ENCODE assay signal across 1 cellular context in the genomic region with DNA sequence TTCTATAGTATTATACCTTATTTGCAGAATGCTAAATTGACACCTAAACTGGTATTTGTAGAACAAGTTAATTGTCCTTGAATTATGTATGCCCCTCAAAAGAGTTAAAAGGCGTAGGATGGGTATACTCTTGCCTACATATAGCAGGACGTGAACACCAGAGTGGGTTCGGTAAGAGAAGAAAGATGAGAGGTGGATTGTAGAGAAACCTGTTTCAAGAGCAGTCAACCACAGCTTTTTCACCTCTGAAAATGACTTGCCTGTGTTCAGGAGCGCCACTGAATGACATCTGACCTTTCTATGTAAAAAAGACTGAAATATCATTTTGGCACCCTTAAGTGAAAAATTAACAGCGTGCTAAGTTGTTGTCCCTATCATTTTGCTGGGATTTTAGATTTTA.
TF ChIP-seq lines count a peak whose summit lies in the region.

No MANE protein-coding gene starts in this region.

TF ChIP-seq in WTC11, 78 proteins besides CTCF, POLR2A, EP300 and RAD21 (continued from another document):
- TF ChIP-seq ZNF416 (CRISPR knock-in tag; IDR thresholded peaks at IDR 0.05) = no peak
- no peak for TF ChIP-seq TCF7 (CRISPR knock-in tag; IDR thresholded peaks at IDR 0.05; ENCODE audit: low read depth)
- TF ChIP-seq CREB1 (CRISPR knock-in tag; IDR thresholded peaks at IDR 0.05) = no peak
- TF ChIP-seq ZNF396 (CRISPR knock-in tag; IDR thresholded peaks at IDR 0.05; ENCODE audit: borderline replicate concordance) = no peak
- TF ChIP-seq RORB (CRISPR knock-in tag; IDR thresholded peaks at IDR 0.05) = no peak
- TF ChIP-seq, protein P1, sequence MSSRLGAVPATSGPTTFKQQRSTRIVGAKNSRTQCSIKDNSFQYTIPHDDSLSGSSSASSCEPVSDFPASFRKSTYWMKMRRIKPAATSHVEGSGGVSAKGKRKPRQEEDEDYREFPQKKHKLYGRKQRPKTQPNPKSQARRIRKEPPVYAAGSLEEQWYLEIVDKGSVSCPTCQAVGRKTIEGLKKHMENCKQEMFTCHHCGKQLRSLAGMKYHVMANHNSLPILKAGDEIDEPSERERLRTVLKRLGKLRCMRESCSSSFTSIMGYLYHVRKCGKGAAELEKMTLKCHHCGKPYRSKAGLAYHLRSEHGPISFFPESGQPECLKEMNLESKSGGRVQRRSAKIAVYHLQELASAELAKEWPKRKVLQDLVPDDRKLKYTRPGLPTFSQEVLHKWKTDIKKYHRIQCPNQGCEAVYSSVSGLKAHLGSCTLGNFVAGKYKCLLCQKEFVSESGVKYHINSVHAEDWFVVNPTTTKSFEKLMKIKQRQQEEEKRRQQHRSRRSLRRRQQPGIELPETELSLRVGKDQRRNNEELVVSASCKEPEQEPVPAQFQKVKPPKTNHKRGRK (CRISPR knock-in tag; IDR thresholded peaks at IDR 0.05; ENCODE audit: borderline replicate concordance) = no peak
- no peak for TF ChIP-seq OVOL2 (CRISPR knock-in tag; IDR thresholded peaks at IDR 0.05; ENCODE audit: borderline replicate concordance)
TF ChIP-seq in WTC11: peak in this region for 0.
